ENCODE assay signal across 9 cellular contexts in the genomic region with DNA sequence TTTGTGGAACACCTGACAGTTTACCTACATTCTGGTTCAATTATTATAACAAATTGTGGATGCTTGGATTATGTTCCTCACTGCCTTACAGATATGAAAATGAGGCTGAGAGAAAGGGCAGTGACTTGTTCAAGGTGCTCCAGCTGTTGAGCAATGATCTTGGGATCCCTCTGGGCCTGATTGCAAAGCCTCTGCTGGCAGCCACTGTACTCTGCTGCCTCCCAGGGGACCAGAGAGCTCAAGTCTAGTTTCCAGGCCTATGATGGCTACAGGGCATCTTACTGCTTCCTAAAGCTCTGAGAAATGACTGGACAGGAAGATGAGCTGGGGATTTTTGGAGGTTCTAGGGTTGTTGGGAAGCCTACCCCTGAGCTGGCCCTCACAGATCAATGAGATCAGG. TPM values are rescaled to one million over a fixed set of nuclear protein-coding genes. Genes with fewer than 3 reads are reported as not detected.
DNase-seq lines count a peak whose midpoint lies in the region; ATAC-seq and TF ChIP-seq lines count a peak whose summit lies in the region.
"Had no signal": no experiment of that assay in that cellular context is flagged by ENCODE, and none has a peak within 500 bp of the region (broad histone marks: within the 10 kb centered on the region; RNA-seq: fewer than 3 reads in every experiment).

No MANE protein-coding gene starts in this region.

- intact Hi-C loops in head of caudate nucleus (cut with DNase I), result no loop called here

- peak; percentile 5 for TF ChIP-seq CTCF in AG04449 (IDR thresholded peaks at IDR 0.05; ENCODE audit: insufficient read depth, low read length, missing control alignments)
- peak; percentile 84 for TF ChIP-seq CTCF in RWPE2 (IDR thresholded peaks at IDR 0.05; ENCODE audit: poor library complexity, severe bottlenecking)

- H3K27me3 Mint-ChIP-seq in immature natural killer cell (ENCODE audit: low read depth in 3 of 3), result peaks cover 2 to 8% (median 3%) of the 10 kb centered on the region in 3 donors

- H3K4me1 Mint-ChIP-seq in immature natural killer cell, result peaks cover 48 to 49% of the 10 kb centered on the region in 2 donors

- CTCF ChIA-PET in AG04449 (lab: Yijun Ruan, JAX), result interaction anchor here (1.0 to 11.8 kb wide), 11 partner anchors 12 to 608 kb away, joined by 3 to 166 read pairs (median 4); partner anchors contain the start of gene EID1

- H3K4me3 Mint-ChIP-seq in immature natural killer cell, result peak overlapping the region in 4 of 5 donors; percentile 16 to 79 (median 30)
- H3K4me3 Mint-ChIP-seq: dendritic cell treated with granulocyte-macrophage colony-stimulating factor and Interleukin-4, amounts not matched to agents 40 ng/mL and 50 ng/mL, for 4 days had no signal

- no peak overlapping the region for H3K27ac ChIP-seq in RWPE2 (ENCODE audit: poor library complexity, severe bottlenecking)

- H3K27me3 ChIP-seq in RWPE2 (ENCODE audit: insufficient read depth, poor library complexity, severe bottlenecking), result no peaks in the 10 kb centered on the region

- H3K36me3 ChIP-seq in RWPE2 (ENCODE audit: low read depth), result no peaks in the 10 kb centered on the region

- no peaks in the 10 kb centered on the region for H3K9me3 ChIP-seq in RWPE2 (ENCODE audit: severe bottlenecking)

- POLR2A ChIA-PET in AG04449 (lab: Yijun Ruan, JAX), result no interaction called here

- ATAC-seq in GM18858 (IDR thresholded peaks at IDR 0.05; ENCODE audit: unreplicated experiment) (peak; percentile 44), HG03045 (IDR thresholded peaks at IDR 0.05; ENCODE audit: unreplicated experiment) (peak; percentile 49), RWPE2 (ENCODE audit: low read depth) (peak; percentile 62), GM18520 (IDR thresholded peaks at IDR 0.05; ENCODE audit: unreplicated experiment) (no peak)

- peaks cover 0 to 4% (median 0%) of the 10 kb centered on the region in 3 donors for H3K36me3 Mint-ChIP-seq in immature natural killer cell

- H3K9me3 Mint-ChIP-seq in immature natural killer cell, result no peaks in the 10 kb centered on the region
- H3K9me3 Mint-ChIP-seq: dendritic cell treated with granulocyte-macrophage colony-stimulating factor and Interleukin-4, amounts not matched to agents 40 ng/mL and 50 ng/mL, for 4 days had no signal

- no peak overlapping the region for H3K4me3 ChIP-seq in AG04449 (ENCODE audit: low read depth, low read length)
- no peak overlapping the region for H3K4me3 ChIP-seq in RWPE2 (ENCODE audit: severe bottlenecking)

- H3K27ac Mint-ChIP-seq in immature natural killer cell, result peak overlapping the region in 1 of 6 donors; percentile 52
- H3K27ac Mint-ChIP-seq: dendritic cell treated with granulocyte-macrophage colony-stimulating factor and Interleukin-4, amounts not matched to agents 40 ng/mL and 50 ng/mL, for 4 days had no signal

- DNase-seq in AG04449 (ENCODE audit: low read depth, low spot score) (no peak), RWPE2 (ENCODE audit: low spot score) (no peak), immature natural killer cell (no peak), anterior cingulate cortex (lab: John Stamatoyannopoulos, UW) (no peak), head of caudate nucleus (no peak)

- peaks cover 12% of the 10 kb centered on the region for H3K4me1 ChIP-seq in RWPE2 (ENCODE audit: insufficient read depth, poor library complexity, severe bottlenecking)

RNA-seq across cellular contexts. Expression of gene SHC4, which starts 2.3 kb away (rescaled TPM):
- polyA plus RNA-seq in immature natural killer cell, result under 1 TPM in 2 of 3 donors, not detected in 1; 0.10 to 0.19 TPM
